ENCODE assay signal across 30 cellular contexts in genomic region chr6:78917788-78918187, GRCh38.
"Had no signal": no experiment of that assay in that cellular context is flagged by ENCODE, and none has a peak within 500 bp of the region (broad histone marks: within the 10 kb centered on the region; RNA-seq: fewer than 3 reads in every experiment).

No MANE protein-coding gene starts in this region.

- H3K4me1 Mint-ChIP-seq: T-cell had no signal

- H3K27ac ChIP-seq: HL-60, KMS-11, RWPE1 had no signal

- H3K27ac Mint-ChIP-seq: IgD-negative memory B cell; T-cell; T-helper 1 cell treated with Interleukin-12 subunit alpha and Interleukin-12 subunit beta and Interleukin-4 antibody, amounts not matched to agents 30 μg/mL and 1 μg/mL, for 36 hours had no signal

- ATAC-seq: K562, Panc1, PC-3, T-cell had no signal

- H3K4me2 ChIP-seq: KMS-11, SK-N-SH had no signal

- H3K4me3 Mint-ChIP-seq: IgD-negative memory B cell; T-cell; T-helper 1 cell treated with Interleukin-12 subunit alpha and Interleukin-12 subunit beta and Interleukin-4 antibody, amounts not matched to agents 30 μg/mL and 1 μg/mL, for 36 hours had no signal

- DNase-seq: Kasumi-1; MV-4-11; NCI-H1048; NCI-H1105; NCI-H1417; NCI-H146; NCI-H1694 treated with DMSO at 0.1 percent for 48 hours; NCI-H1930; NCI-H2081; NCI-H2107; NCI-H226; NCI-H446; NCI-H510A; NCI-H524 treated with DMSO at 0.1 percent for 48 hours; NCI-H69; NCI-H774; NK-92 treated with Interleukin-12 subunit alpha and Interleukin-12 subunit beta, amount 100 ng/mL, for 24 hours; PC-3; SHP77; SK-N-SH; SW 1271; T-cell had no signal

- H3K9ac ChIP-seq: KMS-11, SK-N-SH had no signal

- H3K4me3 ChIP-seq: K562 had no signal

- FAIRE-seq: HTR-8/SVneo, K562 had no signal
